17 cellular contexts compared by ENCODE assay signal in genomic region chr2:216016581-216016980, GRCh38. TPM values are rescaled to one million over a fixed set of nuclear protein-coding genes. Genes with fewer than 3 reads are reported as not detected.
DNase-seq lines count a peak whose midpoint lies in the region; ATAC-seq, FAIRE-seq and TF ChIP-seq lines count a peak whose summit lies in the region.
"Had no signal": no experiment of that assay in that cellular context is flagged by ENCODE, and none has a peak within 500 bp of the region (broad histone marks: within the 10 kb centered on the region; RNA-seq: fewer than 3 reads in every experiment).

No MANE protein-coding gene starts in this region.

- H3K9ac ChIP-seq in BLaER1 treated with 17β-estradiol and CSF1 and Interleukin-3, amounts not matched to agents 10 nM and 100 nM: peak overlapping the region in 1 of 11 experiments; percentile 59; a peak in 3 of 22 replicates

- H3K27ac Mint-ChIP-seq in immature natural killer cell: peak overlapping the region in 5 of 6 donors; percentile 18 to 77 (median 66)

- H3K27me3 Mint-ChIP-seq in immature natural killer cell (ENCODE audit: low read depth in 3 of 3): peaks cover 0 to 3% (median 0%) of the 10 kb centered on the region in 3 donors

- H3K4me2 ChIP-seq in BLaER1 treated with 17β-estradiol and CSF1 and Interleukin-3, amounts not matched to agents 10 nM and 100 nM: peak overlapping the region in 10 of 11 experiments; percentile 38 to 78 (median 64); a peak in 20 of 22 replicates

- H3K27ac ChIP-seq in BLaER1 treated with 17β-estradiol and CSF1 and Interleukin-3, amounts not matched to agents 10 nM and 100 nM: peak overlapping the region in 9 of 11 experiments; percentile 9 to 82 (median 64); a peak in 15 of 22 replicates
- peak overlapping the region; percentile 79 for H3K27ac ChIP-seq in WERI-Rb-1
- H3K27ac ChIP-seq: right lobe of liver had no signal

- TF ChIP-seq CTCF in WERI-Rb-1 (IDR thresholded peaks at IDR 0.05; ENCODE audit: low read depth, low read length): no peak

- H3K36me3 ChIP-seq in BLaER1 treated with 17β-estradiol and CSF1 and Interleukin-3, amounts not matched to agents 10 nM and 100 nM: no peaks in the 10 kb centered on the region
- no peaks in the 10 kb centered on the region; the same call in 1 of the 2 replicates for H3K36me3 ChIP-seq in WERI-Rb-1
- H3K36me3 ChIP-seq: right lobe of liver had no signal

- H3K9me3 Mint-ChIP-seq in immature natural killer cell: no peaks in the 10 kb centered on the region

- no peaks in the 10 kb centered on the region for H3K27me3 ChIP-seq in BLaER1 treated with 17β-estradiol and CSF1 and Interleukin-3, amounts not matched to agents 10 nM and 100 nM
- H3K27me3 ChIP-seq in WERI-Rb-1 (ENCODE audit: insufficient read depth, low read depth, severe bottlenecking): no peaks in the 10 kb centered on the region
- H3K27me3 ChIP-seq: right lobe of liver had no signal

- H3K4me3 Mint-ChIP-seq in immature natural killer cell: no peak overlapping the region

- peaks cover 0 to 5% (median 0%) of the 10 kb centered on the region in 11 experiments; a peak in 1 of 22 replicates for H3K9me3 ChIP-seq in BLaER1 treated with 17β-estradiol and CSF1 and Interleukin-3, amounts not matched to agents 10 nM and 100 nM (replicated peaks in 1 of 11)
- H3K9me3 ChIP-seq in WERI-Rb-1 (ENCODE audit: severe bottlenecking): no peaks in the 10 kb centered on the region
- H3K9me3 ChIP-seq: right lobe of liver had no signal

- H3K4me1 ChIP-seq in BLaER1 treated with 17β-estradiol and CSF1 and Interleukin-3, amounts not matched to agents 10 nM and 100 nM: peaks cover 37 to 53% (median 48%) of the 10 kb centered on the region in 10 experiments

- H3K4me3 ChIP-seq in BLaER1 treated with 17β-estradiol and CSF1 and Interleukin-3, amounts not matched to agents 10 nM and 100 nM: no peak overlapping the region
- no peak overlapping the region for H3K4me3 ChIP-seq in WERI-Rb-1 (ENCODE audit: low read depth, low read length)
- H3K4me3 ChIP-seq: right lobe of liver had no signal

- no peak for ATAC-seq in HG02970 (IDR thresholded peaks at IDR 0.05; ENCODE audit: low FRiP score, unreplicated experiment)
- no peak for ATAC-seq in GM19467 (IDR thresholded peaks at IDR 0.05; ENCODE audit: unreplicated experiment)
- ATAC-seq in GM18867 (IDR thresholded peaks at IDR 0.05; ENCODE audit: unreplicated experiment): no peak
- no peak for ATAC-seq in GM21619 (IDR thresholded peaks at IDR 0.05; ENCODE audit: unreplicated experiment)
- ATAC-seq: PC-3 had no signal

- DNase-seq in GM18507 (ENCODE audit: extremely low spot score, insufficient read length, low read depth): no peak
- no peak for DNase-seq in WERI-Rb-1
- DNase-seq in immature natural killer cell: no peak
- DNase-seq: DMS 273 treated with DMSO at 0.1 percent for 48 hours, GOT3, KG1, NCI-H1105, NCI-H526 treated with DMSO at 0.1 percent for 48 hours, PC-3, right lobe of liver had no signal

- H4K20me1 ChIP-seq in BLaER1 treated with 17β-estradiol and CSF1 and Interleukin-3, amounts not matched to agents 10 nM and 100 nM: no peaks in the 10 kb centered on the region

- peaks cover 4 to 8% (median 7%) of the 10 kb centered on the region in 3 donors for H3K36me3 Mint-ChIP-seq in immature natural killer cell

- peaks cover 38 to 48% of the 10 kb centered on the region in 2 donors for H3K4me1 Mint-ChIP-seq in immature natural killer cell

- FAIRE-seq in GM18507 (lab: Jason Lieb, UNC): peak; percentile 41
- FAIRE-seq: astrocyte, endometrium had no signal

RNA-seq across cellular contexts. Expression of gene MREG, which starts 3.2 kb away (rescaled TPM):
- polyA plus RNA-seq in immature natural killer cell: 1 to 10 TPM in 2 of 3 donors, not detected in 1; 1.1 to 1.2 TPM
